In the genomic region with DNA sequence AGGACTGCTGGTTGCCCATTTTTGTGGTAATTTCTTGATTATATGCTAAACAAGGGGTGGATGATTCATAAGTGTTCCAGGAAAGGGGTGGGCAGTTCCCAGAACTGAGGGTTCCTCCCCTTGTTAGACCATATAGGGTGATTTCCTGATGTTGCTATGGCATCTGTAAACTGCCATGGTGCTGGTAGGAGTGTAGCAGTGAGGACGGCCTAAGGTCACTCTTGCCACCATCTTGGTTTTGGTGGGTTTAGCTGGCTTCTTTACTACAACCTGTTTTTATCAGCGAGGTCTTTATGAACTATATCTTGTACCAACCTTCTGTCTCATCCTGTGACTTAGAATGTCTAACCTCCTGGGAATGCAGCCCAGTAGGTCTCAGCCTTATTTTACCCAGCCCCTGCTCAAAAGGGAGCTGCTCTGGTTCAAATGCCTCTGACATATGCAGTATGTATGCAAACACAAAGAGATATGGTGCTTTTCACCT, we compare ENCODE assay signal across 16 cellular contexts. TPM values are rescaled to one million over a fixed set of nuclear protein-coding genes. Genes with fewer than 3 reads are reported as not detected.
DNase-seq lines count a peak whose midpoint lies in the region; ATAC-seq and TF ChIP-seq lines count a peak whose summit lies in the region.
"Had no signal": no experiment of that assay in that cellular context is flagged by ENCODE, and none has a peak within 500 bp of the region (broad histone marks: within the 10 kb centered on the region; RNA-seq: fewer than 3 reads in every experiment).

No MANE protein-coding gene starts in this region.

- ATAC-seq in activated naive CD4-positive, alpha-beta T cell treated with anti-CD3 and anti-CD28 coated beads, Interleukin-2, amount 50 U/mL, for 72 hours, result peak; percentile 70 to 79
- ATAC-seq in stimulated activated naive CD8-positive, alpha-beta T cell treated with anti-CD3 and anti-CD28 coated beads, Interleukin-15, amount 100 ng/mL, for 72 hours, result peak; percentile 83
- no peak for ATAC-seq in GM21367 (IDR thresholded peaks at IDR 0.05; ENCODE audit: unreplicated experiment)
- ATAC-seq: stimulated activated memory B cell treated with anti-CD40 and anti-IgM and Interleukin-4, amounts not matched to agents 10 μg/mL and 1 μg/mL and 100 μg/mL, for 72 hours; T-helper 17 cell had no signal

- no peak for TF ChIP-seq CTCF in ascending aorta (IDR thresholded peaks at IDR 0.05)

- peaks cover 7% of the 10 kb centered on the region for H3K4me1 Mint-ChIP-seq in activated T-cell treated with anti-CD3 and anti-CD28 coated beads, Interleukin-2, amount 50 U/mL, for 24 hours (ENCODE audit: low read depth)
- peaks cover 6% of the 10 kb centered on the region for H3K4me1 Mint-ChIP-seq in stimulated activated naive CD8-positive, alpha-beta T cell treated with anti-CD3 and anti-CD28 coated beads, Interleukin-15, amount 100 ng/mL, for 72 hours
- H3K4me1 Mint-ChIP-seq: stimulated activated memory B cell treated with anti-CD40 and anti-IgM and Interleukin-4, amounts not matched to agents 10 μg/mL and 1 μg/mL and 100 μg/mL, for 72 hours; T-helper 17 cell had no signal

- no peak overlapping the region for H3K4me3 ChIP-seq in ascending aorta
- H3K4me3 ChIP-seq: spleen had no signal

- H3K9me3 Mint-ChIP-seq in activated T-cell treated with anti-CD3 and anti-CD28 coated beads, Interleukin-2, amount 50 U/mL, for 24 hours, result no peaks in the 10 kb centered on the region
- H3K9me3 Mint-ChIP-seq in activated naive CD4-positive, alpha-beta T cell treated with anti-CD3 and anti-CD28 coated beads, Interleukin-2, amount 50 U/mL, for 72 hours, result no peaks in the 10 kb centered on the region
- H3K9me3 Mint-ChIP-seq in stimulated activated naive CD8-positive, alpha-beta T cell treated with anti-CD3 and anti-CD28 coated beads, Interleukin-15, amount 100 ng/mL, for 72 hours, result no peaks in the 10 kb centered on the region
- H3K9me3 Mint-ChIP-seq: stimulated activated memory B cell treated with anti-CD40 and anti-IgM and Interleukin-4, amounts not matched to agents 10 μg/mL and 1 μg/mL and 100 μg/mL, for 72 hours had no signal

- H3K4me1 ChIP-seq in ascending aorta, result no peaks in the 10 kb centered on the region
- H3K4me1 ChIP-seq: spleen had no signal

- H3K36me3 ChIP-seq in ascending aorta, result no peaks in the 10 kb centered on the region
- H3K36me3 ChIP-seq: spleen had no signal

- peak; percentile 60 to 63 for DNase-seq in activated T-cell treated with anti-CD3 and anti-CD28 coated beads, Interleukin-2, amount 50 U/mL, for 48 hours
- DNase-seq in activated T-cell treated with anti-CD3 and anti-CD28 coated beads, Interleukin-2, amount 50 U/mL, for 24 hours, result no peak
- peak in 1 of 2 donors; percentile 35 for DNase-seq in activated naive CD4-positive, alpha-beta T cell treated with anti-CD3 and anti-CD28 coated beads, Interleukin-2, amount 50 U/mL, for 72 hours (ENCODE audit: low spot score in 2 of 2)
- DNase-seq in iris pigment epithelial cell (ENCODE audit: low read depth) (peak; percentile 47), ascending aorta (ENCODE audit: low spot score in 2 of 2) (no peak)
- peak; percentile 45 to 59 for DNase-seq in stimulated activated naive CD8-positive, alpha-beta T cell treated with anti-CD3 and anti-CD28 coated beads, Interleukin-15, amount 100 ng/mL, for 72 hours
- DNase-seq in activated CD4-positive, CD25-positive, alpha-beta regulatory T cell (lab: John Stamatoyannopoulos, UW), result no peak
- DNase-seq: caudate nucleus, DMS79 treated with DMSO at 0.1 percent for 48 hours, NCI-H1092 treated with DMSO at 0.1 percent for 48 hours, NCI-H524, nucleus accumbens, spleen, T-helper 17 cell had no signal

- no peaks in the 10 kb centered on the region for H3K27me3 ChIP-seq in ascending aorta
- H3K27me3 ChIP-seq: spleen had no signal

- no peaks in the 10 kb centered on the region for H3K36me3 Mint-ChIP-seq in activated T-cell treated with anti-CD3 and anti-CD28 coated beads, Interleukin-2, amount 50 U/mL, for 24 hours (ENCODE audit: low read depth)
- H3K36me3 Mint-ChIP-seq in activated naive CD4-positive, alpha-beta T cell treated with anti-CD3 and anti-CD28 coated beads, Interleukin-2, amount 50 U/mL, for 72 hours, result no peaks in the 10 kb centered on the region
- H3K36me3 Mint-ChIP-seq: stimulated activated memory B cell treated with anti-CD40 and anti-IgM and Interleukin-4, amounts not matched to agents 10 μg/mL and 1 μg/mL and 100 μg/mL, for 72 hours had no signal

- no peaks in the 10 kb centered on the region for H3K9me3 ChIP-seq in ascending aorta
- H3K9me3 ChIP-seq: spleen had no signal

- no peak overlapping the region for H3K4me3 Mint-ChIP-seq in activated T-cell treated with anti-CD3 and anti-CD28 coated beads, Interleukin-2, amount 50 U/mL, for 24 hours
- no peak overlapping the region for H3K4me3 Mint-ChIP-seq in stimulated activated naive CD8-positive, alpha-beta T cell treated with anti-CD3 and anti-CD28 coated beads, Interleukin-15, amount 100 ng/mL, for 72 hours
- H3K4me3 Mint-ChIP-seq: stimulated activated memory B cell treated with anti-CD40 and anti-IgM and Interleukin-4, amounts not matched to agents 10 μg/mL and 1 μg/mL and 100 μg/mL, for 72 hours; T-helper 17 cell had no signal

- H3K27ac Mint-ChIP-seq in activated T-cell treated with anti-CD3 and anti-CD28 coated beads, Interleukin-2, amount 50 U/mL, for 24 hours, result no peak overlapping the region
- peak overlapping the region in 1 of 2 donors; percentile 35 for H3K27ac Mint-ChIP-seq in activated naive CD4-positive, alpha-beta T cell treated with anti-CD3 and anti-CD28 coated beads, Interleukin-2, amount 50 U/mL, for 72 hours
- H3K27ac Mint-ChIP-seq in stimulated activated naive CD8-positive, alpha-beta T cell treated with anti-CD3 and anti-CD28 coated beads, Interleukin-15, amount 100 ng/mL, for 72 hours, result peak overlapping the region in 1 of 2 donors; percentile 59
- H3K27ac Mint-ChIP-seq: stimulated activated memory B cell treated with anti-CD40 and anti-IgM and Interleukin-4, amounts not matched to agents 10 μg/mL and 1 μg/mL and 100 μg/mL, for 72 hours; T-helper 17 cell had no signal

- H3K27ac ChIP-seq in ascending aorta, result no peak overlapping the region
- H3K27ac ChIP-seq: spleen had no signal

- no peaks in the 10 kb centered on the region for H3K27me3 Mint-ChIP-seq in activated T-cell treated with anti-CD3 and anti-CD28 coated beads, Interleukin-2, amount 50 U/mL, for 24 hours
- no peaks in the 10 kb centered on the region for H3K27me3 Mint-ChIP-seq in stimulated activated naive CD8-positive, alpha-beta T cell treated with anti-CD3 and anti-CD28 coated beads, Interleukin-15, amount 100 ng/mL, for 72 hours
- H3K27me3 Mint-ChIP-seq: stimulated activated memory B cell treated with anti-CD40 and anti-IgM and Interleukin-4, amounts not matched to agents 10 μg/mL and 1 μg/mL and 100 μg/mL, for 72 hours; T-helper 17 cell had no signal

- intact Hi-C loops in ascending aorta (cut with DNase I), result no loop called here

RNA-seq across cellular contexts. Expression of gene C3orf38, which starts 46.2 kb away (rescaled TPM):
- total RNA-seq in activated naive CD4-positive, alpha-beta T cell treated with anti-CD3 and anti-CD28 coated beads, Interleukin-2, amount 50 U/mL, for 72 hours, result 10 to 100 TPM; 21.8 to 24.4 TPM
- 13.0 TPM for total RNA-seq in ascending aorta

Comparison
In these comparisons a context has a peak if more than half of its experiments do, and no peak if none do; other contexts are left out.
1. DNase-seq: peak in activated T-cell treated with anti-CD3 and anti-CD28 coated beads, Interleukin-2, amount 50 U/mL, for 48 hours (2 of 2), iris pigment epithelial cell (single experiment) and stimulated activated naive CD8-positive, alpha-beta T cell treated with anti-CD3 and anti-CD28 coated beads, Interleukin-15, amount 100 ng/mL, for 72 hours (2 of 2); none in activated T-cell treated with anti-CD3 and anti-CD28 coated beads, Interleukin-2, amount 50 U/mL, for 24 hours (single experiment), activated CD4-positive, CD25-positive, alpha-beta regulatory T cell (0 of 4) and ascending aorta (0 of 2).